ENCODE assay signal across 33 cellular contexts in the genomic region with DNA sequence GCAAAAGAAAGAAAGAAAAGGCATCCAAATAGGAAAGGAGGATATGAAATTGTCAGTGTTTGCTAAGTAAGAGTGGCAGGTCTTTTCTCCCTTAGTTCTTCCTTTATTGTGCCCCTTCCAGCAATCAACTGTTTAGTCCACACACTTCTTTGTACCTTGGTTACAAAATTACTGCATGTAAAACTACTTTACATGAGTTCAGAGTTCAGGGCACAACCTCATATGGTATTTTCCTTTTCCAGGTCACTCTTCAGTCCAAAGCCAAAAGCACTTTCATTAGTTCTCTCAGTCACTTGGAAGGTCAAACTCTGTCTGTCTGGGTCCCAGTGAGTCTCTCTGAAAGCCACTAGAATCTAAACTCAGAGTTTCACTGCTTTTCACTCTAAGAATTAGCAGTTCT.
"Had no signal": no experiment of that assay in that cellular context is flagged by ENCODE, and none has a peak within 500 bp of the region (broad histone marks: within the 10 kb centered on the region; RNA-seq: fewer than 3 reads in every experiment).

No MANE protein-coding gene starts in this region.

- DNase-seq: activated effector memory CD4-positive, alpha-beta T cell treated with anti-CD3 and anti-CD28 coated beads, Interleukin-2, amount 50 U/mL, for 16 hours; activated effector memory CD4-positive, alpha-beta T cell treated with Interleukin-2 at 50 U/mL for 16 hours; activated gamma-delta T cell; activated gamma-delta T cell treated with Interleukin-2 at 50 U/mL for 16 hours; activated naive CD4-positive, alpha-beta T cell; activated naive CD4-positive, alpha-beta T cell treated with anti-CD3 and anti-CD28 coated beads for 36 hours; activated naive CD4-positive, alpha-beta T cell treated with anti-CD3 and anti-CD28 coated beads, Interleukin-2, amount 10 ng/mL, durations not matched to agents 7 days and 5 days; activated naive CD4-positive, alpha-beta T cell treated with anti-CD3 and anti-CD28 coated beads, Interleukin-2, amount 50 U/mL, for 16 hours; activated naive CD4-positive, alpha-beta T cell treated with Interleukin-2 at 50 U/mL for 16 hours; activated naive CD8-positive, alpha-beta T cell treated with anti-CD3 and anti-CD28 coated beads for 36 hours; activated naive CD8-positive, alpha-beta T cell treated with anti-CD3 and anti-CD28 coated beads, Interleukin-2, amount 10 ng/mL, durations not matched to agents 7 days and 5 days; activated naive CD8-positive, alpha-beta T cell treated with anti-CD3 and anti-CD28 coated beads, Interleukin-2, amount 50 U/mL, for 24 hours; activated T-cell treated with anti-CD3 and anti-CD28 coated beads, Interleukin-2, amount 50 U/mL, for 1 hour; activated T-cell treated with anti-CD3 and anti-CD28 coated beads, Interleukin-2, amount 50 U/mL, for 24 hours; activated T-cell treated with anti-CD3 and anti-CD28 coated beads, Interleukin-2, amount 50 U/mL, for 4 hours; activated T-cell treated with anti-CD3 and anti-CD28 coated beads, Interleukin-2, amount 50 U/mL, for 48 hours; activated T-cell treated with anti-CD3 and anti-CD28 coated beads, Interleukin-2, amount 50 U/mL, for 72 hours; adrenal gland; amniotic stem cell; amygdala; anterior cingulate cortex; aorta; body of pancreas; brain microvascular endothelial cell; caudate nucleus; central memory CD4-positive, alpha-beta T cell; cerebellar nuclear complex had no signal

- H3K4me1 ChIP-seq: adrenal gland, ascending aorta, body of pancreas, breast epithelium had no signal

- H3K36me3 ChIP-seq: adrenal gland, ascending aorta, brain microvascular endothelial cell, breast epithelium, cardiac muscle cell had no signal

- H3K4me3 ChIP-seq: adrenal gland, ascending aorta, body of pancreas, breast epithelium, cardiac muscle cell had no signal

- H3K27ac ChIP-seq: adrenal gland, ascending aorta, body of pancreas, brain microvascular endothelial cell, cardiac muscle cell had no signal

- ATAC-seq: activated naive CD4-positive, alpha-beta T cell treated with anti-CD3 and anti-CD28 coated beads, Interleukin-2, amount 50 U/mL, for 72 hours; activated naive CD8-positive, alpha-beta T cell treated with anti-CD3 and anti-CD28 coated beads, Interleukin-2, amount 50 U/mL, for 24 hours; activated T-cell treated with anti-CD3 and anti-CD28 coated beads, Interleukin-2, amount 50 U/mL, for 4 hours; activated T-cell treated with anti-CD3 and anti-CD28 coated beads, Interleukin-2, amount 50 U/mL, for 72 hours; activated T-helper 17 cell treated with anti-CD3 and anti-CD28 coated beads, Interleukin-2, amount 50 U/mL, for 72 hours; body of pancreas had no signal

- FAIRE-seq: astrocyte had no signal

- H3K27me3 ChIP-seq: adrenal gland, ascending aorta, body of pancreas, brain microvascular endothelial cell, breast epithelium, cardiac muscle cell had no signal

- H3K9me3 ChIP-seq: adrenal gland, body of pancreas had no signal
